Comparison of ENCODE assay signal across 11 cellular contexts in genomic region chr1:12232221-12232620, GRCh38. TPM values are rescaled to one million over a fixed set of nuclear protein-coding genes. Genes with fewer than 3 reads are reported as not detected.
DNase-seq lines count a peak whose midpoint lies in the region; ATAC-seq, FAIRE-seq and TF ChIP-seq lines count a peak whose summit lies in the region.
"Had no signal": no experiment of that assay in that cellular context is flagged by ENCODE, and none has a peak within 500 bp of the region (broad histone marks: within the 10 kb centered on the region; RNA-seq: fewer than 3 reads in every experiment).

No MANE protein-coding gene starts in this region.

- POLR2A ChIA-PET in activated CD4-positive, alpha-beta T cell treated with anti-CD3 and anti-CD28 coated beads, Interleukin-2, amount 10 ng/mL, durations not matched to agents 7 days and 5 days (lab: Charles Lee) = no interaction called here
- POLR2A ChIA-PET in HCT116 (lab: Charles Lee) = no interaction called here

- H3K9me3 ChIP-seq in HCT116 (ENCODE audit: control insufficient read depth in 1 of 2, insufficient read depth in 1 of 2, low read depth in 1 of 2, low read length in 2 of 2) (no peaks in the 10 kb centered on the region), spleen (no peaks in the 10 kb centered on the region)

- no peak for TF ChIP-seq RAD21 in HCT116 (IDR thresholded peaks at IDR 0.05; ENCODE audit: low read depth)

- no peaks in the 10 kb centered on the region for H3K9me3 Mint-ChIP-seq in activated CD4-positive, alpha-beta T cell treated with anti-CD3 and anti-CD28 coated beads, Interleukin-2, amount 10 ng/mL, durations not matched to agents 7 days and 5 days
- no peaks in the 10 kb centered on the region for H3K9me3 Mint-ChIP-seq in central memory CD8-positive, alpha-beta T cell
- no peaks in the 10 kb centered on the region for H3K9me3 Mint-ChIP-seq in progenitor cell of endocrine pancreas (ENCODE audit: low read depth)

- RAD21 ChIA-PET in HCT116 (lab: Charles Lee; ENCODE audit: low non-redundant PET in 1 of 2, low total read pairs in 2 of 2, uncharacterized antibody in 2 of 2, unreplicated experiment in 2 of 2) = no interaction called here

- BruUV-seq in HCT116 (replicated peaks; lab: Mats Ljungman, UMichigan) = no TSS peak

- H3K36me3 Mint-ChIP-seq in activated CD4-positive, alpha-beta T cell treated with anti-CD3 and anti-CD28 coated beads, Interleukin-2, amount 10 ng/mL, durations not matched to agents 7 days and 5 days (ENCODE audit: low read depth) = no peaks in the 10 kb centered on the region
- peaks cover 31% of the 10 kb centered on the region for H3K36me3 Mint-ChIP-seq in central memory CD8-positive, alpha-beta T cell (ENCODE audit: insufficient read depth)
- H3K36me3 Mint-ChIP-seq in progenitor cell of endocrine pancreas (ENCODE audit: insufficient read depth) = peaks cover 9% of the 10 kb centered on the region

- peaks cover 7% of the 10 kb centered on the region for H3K27me3 Mint-ChIP-seq in activated CD4-positive, alpha-beta T cell treated with anti-CD3 and anti-CD28 coated beads, Interleukin-2, amount 10 ng/mL, durations not matched to agents 7 days and 5 days
- H3K27me3 Mint-ChIP-seq in central memory CD8-positive, alpha-beta T cell = no peaks in the 10 kb centered on the region
- peaks cover 5% of the 10 kb centered on the region for H3K27me3 Mint-ChIP-seq in progenitor cell of endocrine pancreas

- peak overlapping the region; percentile 34; the same call in 1 of the 2 replicates for H3K27ac ChIP-seq in HCT116 (ENCODE audit: low read depth, low read length)
- no peak overlapping the region for H3K27ac ChIP-seq in spleen

- peak; percentile 18 to 55 for DNase-seq in activated CD4-positive, alpha-beta T cell treated with anti-CD3 and anti-CD28 coated beads, Interleukin-2, amount 50 U/mL, for 48 hours
- DNase-seq in activated CD4-positive, alpha-beta T cell treated with anti-CD3 and anti-CD28 coated beads, Interleukin-2, amount 10 ng/mL, durations not matched to agents 7 days and 5 days = no peak
- DNase-seq in HCT116 (ENCODE audit: low read depth, low spot score) (peak; percentile 41), progenitor cell of endocrine pancreas (ENCODE audit: low spot score, unreplicated experiment) (no peak), spleen (no peak), UCSD-AML1 (lab: John Stamatoyannopoulos, UW; ENCODE audit: unreplicated experiment) (no peak), RCC 7860 (ENCODE audit: low spot score) (no peak)
- no peak for DNase-seq in central memory CD8-positive, alpha-beta T cell (ENCODE audit: low spot score in 2 of 2)
- DNase-seq: central memory CD4-positive, alpha-beta T cell; NCI-H524 treated with DMSO at 0.1 percent for 48 hours had no signal

- H2AFZ ChIP-seq in HCT116 (ENCODE audit: low read depth, low read length, poor library complexity, severe bottlenecking) = no peak overlapping the region

- no peak for TF ChIP-seq POLR2A in HCT116 (IDR thresholded peaks at IDR 0.05; ENCODE audit: borderline replicate concordance, extremely low read depth, insufficient read depth, insufficient read length)
- no peak for TF ChIP-seq POLR2A in spleen (IDR thresholded peaks at IDR 0.05)

- H3K4me1 ChIP-seq in HCT116 (ENCODE audit: control insufficient read depth in 1 of 2, insufficient read depth in 2 of 2, low read length in 2 of 2) (peaks cover 16 to 24% of the 10 kb centered on the region in 2 experiments), spleen (peaks cover 9 to 41% (median 27%) of the 10 kb centered on the region in 6 donors)

- H3K4me3 Mint-ChIP-seq in activated CD4-positive, alpha-beta T cell treated with anti-CD3 and anti-CD28 coated beads, Interleukin-2, amount 10 ng/mL, durations not matched to agents 7 days and 5 days = no peak overlapping the region
- peak overlapping the region; percentile 16 for H3K4me3 Mint-ChIP-seq in central memory CD8-positive, alpha-beta T cell
- H3K4me3 Mint-ChIP-seq in progenitor cell of endocrine pancreas (ENCODE audit: low read depth) = peak overlapping the region; percentile 33

- no peaks in the 10 kb centered on the region for H3K9me2 ChIP-seq in HCT116 (ENCODE audit: insufficient read depth)

- peak; percentile 43 for ATAC-seq in HCT116
- no peak for ATAC-seq in central memory CD8-positive, alpha-beta T cell (replicated peaks; ENCODE audit: extremely low read depth, poor library complexity, severe bottlenecking)

- H3K4me3 ChIP-seq in HCT116 (replicated peaks in 1 of 2; ENCODE audit: low read depth in 1 of 2, low read length in 2 of 2) (peak overlapping the region; percentile 1 to 11; a peak in 2 of 4 replicates), spleen (no peak overlapping the region)

- 87 to 98% (median 97%) methylated on average over 2 of the region's 2 CpGs for WGBS in spleen, 5 donors

- no peaks in the 10 kb centered on the region for H3K27me3 ChIP-seq in HCT116 (ENCODE audit: insufficient read depth, low read length)
- H3K27me3 ChIP-seq in spleen (replicated peaks in 1 of 7) = no peaks in the 10 kb centered on the region

- H3K27ac Mint-ChIP-seq in activated CD4-positive, alpha-beta T cell treated with anti-CD3 and anti-CD28 coated beads, Interleukin-2, amount 10 ng/mL, durations not matched to agents 7 days and 5 days = no peak overlapping the region
- no peak overlapping the region for H3K27ac Mint-ChIP-seq in central memory CD8-positive, alpha-beta T cell (ENCODE audit: low read depth)
- H3K27ac Mint-ChIP-seq in progenitor cell of endocrine pancreas = no peak overlapping the region

- peaks cover 39% of the 10 kb centered on the region for H3K79me2 ChIP-seq in HCT116 (ENCODE audit: insufficient read depth, low read length)

- CTCF ChIA-PET in activated CD4-positive, alpha-beta T cell treated with anti-CD3 and anti-CD28 coated beads, Interleukin-2, amount 10 ng/mL, durations not matched to agents 7 days and 5 days (lab: Charles Lee) = no interaction called here
- CTCF ChIA-PET in HCT116 (lab: Charles Lee) = no interaction called here

- no peak for FAIRE-seq in RCC 7860 (lab: Jason Lieb, UNC)
- FAIRE-seq: TTC549 had no signal

- H3K9ac ChIP-seq in HCT116 (ENCODE audit: low read length) = no peak overlapping the region

- no peaks in the 10 kb centered on the region for H4K20me1 ChIP-seq in HCT116 (ENCODE audit: insufficient read depth)

- no peaks in the 10 kb centered on the region; a peak in 1 of 4 replicates for H3K36me3 ChIP-seq in HCT116 (ENCODE audit: control insufficient read depth in 1 of 2, insufficient read depth in 2 of 2, low read length in 2 of 2)
- peaks cover 0 to 33% (median 20%) of the 10 kb centered on the region in 6 donors for H3K36me3 ChIP-seq in spleen

- peaks cover 14% of the 10 kb centered on the region for H3K4me1 Mint-ChIP-seq in activated CD4-positive, alpha-beta T cell treated with anti-CD3 and anti-CD28 coated beads, Interleukin-2, amount 10 ng/mL, durations not matched to agents 7 days and 5 days
- H3K4me1 Mint-ChIP-seq in central memory CD8-positive, alpha-beta T cell = peaks cover 18% of the 10 kb centered on the region
- H3K4me1 Mint-ChIP-seq in progenitor cell of endocrine pancreas (ENCODE audit: low read depth) = peaks cover 5% of the 10 kb centered on the region

- TF ChIP-seq CTCF in HCT116 (IDR thresholded peaks at IDR 0.05 in 2 of 3, conservative IDR thresholded peaks at IDR 0.05 in 1 of 3; ENCODE audit: borderline replicate concordance in 1 of 3, insufficient read depth in 1 of 3, low read depth in 2 of 3, low read length in 2 of 3) = no peak
- no peak for TF ChIP-seq CTCF in progenitor cell of endocrine pancreas (IDR thresholded peaks at IDR 0.05; ENCODE audit: unreplicated experiment)
- TF ChIP-seq CTCF in spleen (IDR thresholded peaks at IDR 0.05 in 8 of 11, conservative IDR thresholded peaks at IDR 0.05 in 3 of 11) = no peak

- peak overlapping the region; percentile 90 for H3K4me2 ChIP-seq in HCT116 (ENCODE audit: low read length)

- intact Hi-C loops in HCT116 (cut with micrococcal nuclease) = no loop called here
- intact Hi-C loops in spleen (cut with DNase I; ENCODE audit: low total_unique reads) = no loop called here

TF ChIP-seq in HCT116, 20 proteins besides CTCF, POLR2A, EP300 and RAD21:
- TF ChIP-seq POLR2AphosphoS5 (IDR thresholded peaks at IDR 0.05; ENCODE audit: low read depth, low read length) (peak; percentile 38; the same call in 1 of the 2 replicates), ZFX (IDR thresholded peaks at IDR 0.05) (no peak), FOSL1 (IDR thresholded peaks at IDR 0.05; ENCODE audit: low read depth) (peak; percentile 31; the same call in 1 of the 2 replicates), CBX3 (IDR thresholded peaks at IDR 0.05; ENCODE audit: low read depth) (peak; percentile 30; the same call in 1 of the 2 replicates), YY1 (IDR thresholded peaks at IDR 0.05; ENCODE audit: extremely low read depth, insufficient replicate concordance, low read depth, low read length) (peak; percentile 38), TCF7L2 (IDR thresholded peaks at IDR 0.05; ENCODE audit: borderline replicate concordance, extremely low read depth, insufficient read depth, insufficient read length) (no peak)
- TF ChIP-seq, protein P1, sequence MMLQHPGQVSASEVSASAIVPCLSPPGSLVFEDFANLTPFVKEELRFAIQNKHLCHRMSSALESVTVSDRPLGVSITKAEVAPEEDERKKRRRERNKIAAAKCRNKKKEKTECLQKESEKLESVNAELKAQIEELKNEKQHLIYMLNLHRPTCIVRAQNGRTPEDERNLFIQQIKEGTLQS (IDR thresholded peaks at IDR 0.05) = no peak
- TF ChIP-seq, protein P2, sequence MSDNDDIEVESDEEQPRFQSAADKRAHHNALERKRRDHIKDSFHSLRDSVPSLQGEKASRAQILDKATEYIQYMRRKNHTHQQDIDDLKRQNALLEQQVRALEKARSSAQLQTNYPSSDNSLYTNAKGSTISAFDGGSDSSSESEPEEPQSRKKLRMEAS (IDR thresholded peaks at IDR 0.05) = peak; percentile 71; the same call in 1 of the 2 replicates

RNA-seq across cellular contexts. Expression of gene VPS13D, which starts 2.4 kb away (rescaled TPM):
- 10 to 100 TPM; 34.0 to 41.9 TPM for total RNA-seq in activated CD4-positive, alpha-beta T cell treated with anti-CD3 and anti-CD28 coated beads, Interleukin-2, amount 10 ng/mL, durations not matched to agents 7 days and 5 days
- total RNA-seq in HCT116 (2021; ENCODE audit: unreplicated experiment) (31.6 TPM), progenitor cell of endocrine pancreas (41.0 and 41.9 TPM in 2 replicates), spleen (100 to 1,000 TPM in 1 of 7 donors, 10 to 100 TPM in 6; 70.3 to 108 (median 93.7) TPM)
- 15.1 and 15.3 TPM in 2 replicates for polyA plus RNA-seq in HCT116 (2012)
- polyA plus RNA-seq in spleen = 10 to 100 TPM; 10.1 to 15.3 (median 10.5) TPM

Comparison
In these comparisons a context has a peak if more than half of its experiments do, and no peak if none do; other contexts are left out.
1. DNase-seq: peak in activated CD4-positive, alpha-beta T cell treated with anti-CD3 and anti-CD28 coated beads, Interleukin-2, amount 50 U/mL, for 48 hours (2 of 2) and HCT116 (single experiment); none in activated CD4-positive, alpha-beta T cell treated with anti-CD3 and anti-CD28 coated beads, Interleukin-2, amount 10 ng/mL, durations not matched to agents 7 days and 5 days (single experiment), central memory CD8-positive, alpha-beta T cell (0 of 2), progenitor cell of endocrine pancreas (single experiment), spleen (single experiment), UCSD-AML1 (single experiment) and RCC 7860 (single experiment).
2. H3K4me3 ChIP-seq: peak in HCT116 (2 of 2); none in spleen (0 of 8).